ENCODE assay signal across 8 cellular contexts in the genomic region with DNA sequence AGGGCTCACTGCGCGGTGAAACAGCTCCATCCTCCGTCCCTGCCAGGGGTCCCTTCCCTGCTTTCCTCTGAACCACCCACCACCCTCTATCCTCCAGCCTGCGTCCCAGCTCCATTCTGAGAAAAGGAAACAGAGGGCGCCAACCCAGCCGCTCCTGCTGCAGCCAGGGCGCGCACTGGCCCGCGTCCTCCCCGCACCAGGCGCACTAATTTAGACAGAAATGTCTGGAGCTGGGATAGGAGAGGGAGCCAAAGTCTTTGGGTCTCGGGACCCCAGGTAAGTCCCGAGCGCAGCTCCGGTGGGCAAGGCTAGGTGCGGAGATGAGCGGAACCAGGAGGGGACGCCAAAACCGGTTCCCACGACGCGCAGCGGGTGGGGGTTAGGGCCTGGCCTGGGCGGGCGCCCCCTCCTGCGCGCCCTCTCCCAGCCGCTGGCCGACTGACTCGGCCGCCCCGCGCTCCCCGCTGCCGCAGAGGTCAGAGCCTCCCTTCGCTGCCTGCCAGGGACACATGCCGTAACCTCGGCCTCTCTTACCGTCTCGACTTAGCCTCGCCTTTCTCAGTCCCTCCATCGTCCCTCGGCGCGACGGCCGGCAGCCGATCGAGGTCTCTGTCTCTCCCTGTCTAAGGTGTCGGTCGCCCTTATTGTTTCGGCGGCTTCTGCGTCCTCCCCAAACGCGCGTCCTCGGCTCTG. TPM values are rescaled to one million over a fixed set of nuclear protein-coding genes. Genes with fewer than 3 reads are reported as not detected.
DNase-seq lines count a peak whose midpoint lies in the region; ATAC-seq and TF ChIP-seq lines count a peak whose summit lies in the region.

No MANE protein-coding gene starts in this region.

- no peak overlapping the region for H3K27ac ChIP-seq in MM.1S (ENCODE audit: low read length)

- H3K9me2 ChIP-seq in MM.1S (replicated peaks; ENCODE audit: insufficient read depth, low read length): no peaks in the 10 kb centered on the region

- no peaks in the 10 kb centered on the region for H3K79me2 ChIP-seq in MM.1S (ENCODE audit: low read length)

- ATAC-seq in left ventricle myocardium superior (peak; percentile 7), HG02870 (IDR thresholded peaks at IDR 0.05; ENCODE audit: unreplicated experiment) (no peak)

- intact Hi-C loops in activated T-helper 1 cell treated with anti-CD3 and anti-CD28 coated beads, Interleukin-12 subunit alpha, Interleukin-12 subunit beta, Interleukin-2, Interleukin-4 antibody, amounts not matched to agents 30 ng/mL and 10 ng/mL and 1 ng/mL, durations not matched to agents 14 hours and 24 hours and 36 hours (cut with micrococcal nuclease): loop anchor here (10.0 kb wide), 1 partner anchor 1849 kb away; a partner anchor contains a TSS
- intact Hi-C loops in left ventricle myocardium superior (cut with micrococcal nuclease): no loop called here
- intact Hi-C loops in posterior cingulate gyrus (cut with DNase I): no loop called here

- H4K20me1 ChIP-seq in MM.1S (ENCODE audit: insufficient read depth, low read length): no peaks in the 10 kb centered on the region

- DNase-seq in activated naive CD4-positive, alpha-beta T cell (lab: John Stamatoyannopoulos, UW): no peak
- DNase-seq in activated T-helper 1 cell treated with anti-CD3 and anti-CD28 coated beads, Interleukin-12 subunit alpha, Interleukin-12 subunit beta, Interleukin-2, Interleukin-4 antibody, amounts not matched to agents 30 ng/mL and 10 ng/mL and 1 ng/mL, durations not matched to agents 14 hours and 24 hours and 36 hours (ENCODE audit: low spot score): no peak
- DNase-seq in left ventricle myocardium superior: peak; percentile 38
- DNase-seq in posterior cingulate gyrus: peak in 7 of 10 donors; percentile 40 to 92 (median 53)
- DNase-seq in MM.1S: no peak
- no peak for DNase-seq in effector CD8-positive, alpha-beta T cell (lab: John Stamatoyannopoulos, UW)

- peaks cover 92% of the 10 kb centered on the region for H3K27me3 ChIP-seq in MM.1S (replicated peaks; ENCODE audit: insufficient read depth, low read length)

- no peak overlapping the region for H3K4me3 ChIP-seq in MM.1S (ENCODE audit: low read length)

- no peaks in the 10 kb centered on the region for H3F3A ChIP-seq in MM.1S (ENCODE audit: insufficient read depth, low read length)

- no peak overlapping the region for H3K27ac Mint-ChIP-seq in activated naive CD4-positive, alpha-beta T cell treated with anti-CD3 and anti-CD28 coated beads, Interleukin-2, amount 50 U/mL, for 24 hours
- peak overlapping the region; percentile 55 for H3K27ac Mint-ChIP-seq in activated T-helper 1 cell treated with anti-CD3 and anti-CD28 coated beads, Interleukin-12 subunit alpha, Interleukin-12 subunit beta, Interleukin-2, Interleukin-4 antibody, amounts not matched to agents 30 ng/mL and 10 ng/mL and 1 ng/mL, durations not matched to agents 14 hours and 24 hours and 36 hours

- no peak overlapping the region for H3K4me2 ChIP-seq in MM.1S (ENCODE audit: low read depth, low read length)

- H3K36me3 ChIP-seq in MM.1S (replicated peaks; ENCODE audit: insufficient read depth, low read length): no peaks in the 10 kb centered on the region

- no peaks in the 10 kb centered on the region for H3K9me3 ChIP-seq in MM.1S (replicated peaks; ENCODE audit: insufficient read depth, low read length)

- TF ChIP-seq CTCF in MM.1S (IDR thresholded peaks at IDR 0.05; ENCODE audit: low read length): no peak

- no peak overlapping the region for H2AFZ ChIP-seq in MM.1S (ENCODE audit: low read length)

- no peaks in the 10 kb centered on the region for H3K36me3 Mint-ChIP-seq in activated naive CD4-positive, alpha-beta T cell treated with anti-CD3 and anti-CD28 coated beads, Interleukin-2, amount 50 U/mL, for 24 hours
- peaks cover 2% of the 10 kb centered on the region for H3K36me3 Mint-ChIP-seq in activated T-helper 1 cell treated with anti-CD3 and anti-CD28 coated beads, Interleukin-12 subunit alpha, Interleukin-12 subunit beta, Interleukin-2, Interleukin-4 antibody, amounts not matched to agents 30 ng/mL and 10 ng/mL and 1 ng/mL, durations not matched to agents 14 hours and 24 hours and 36 hours (ENCODE audit: low read depth)

- H3K4me1 Mint-ChIP-seq in activated naive CD4-positive, alpha-beta T cell treated with anti-CD3 and anti-CD28 coated beads, Interleukin-2, amount 50 U/mL, for 24 hours: peaks cover 20% of the 10 kb centered on the region
- no peaks in the 10 kb centered on the region for H3K4me1 Mint-ChIP-seq in activated T-helper 1 cell treated with anti-CD3 and anti-CD28 coated beads, Interleukin-12 subunit alpha, Interleukin-12 subunit beta, Interleukin-2, Interleukin-4 antibody, amounts not matched to agents 30 ng/mL and 10 ng/mL and 1 ng/mL, durations not matched to agents 14 hours and 24 hours and 36 hours (ENCODE audit: low read depth)

- no peak overlapping the region for H3K9ac ChIP-seq in MM.1S (ENCODE audit: low read length)

- peaks cover 46% of the 10 kb centered on the region for H3K27me3 Mint-ChIP-seq in activated naive CD4-positive, alpha-beta T cell treated with anti-CD3 and anti-CD28 coated beads, Interleukin-2, amount 50 U/mL, for 24 hours
- peaks cover 73% of the 10 kb centered on the region for H3K27me3 Mint-ChIP-seq in activated T-helper 1 cell treated with anti-CD3 and anti-CD28 coated beads, Interleukin-12 subunit alpha, Interleukin-12 subunit beta, Interleukin-2, Interleukin-4 antibody, amounts not matched to agents 30 ng/mL and 10 ng/mL and 1 ng/mL, durations not matched to agents 14 hours and 24 hours and 36 hours (ENCODE audit: insufficient read depth)

- peak overlapping the region; percentile 85 for H3K4me3 Mint-ChIP-seq in activated naive CD4-positive, alpha-beta T cell treated with anti-CD3 and anti-CD28 coated beads, Interleukin-2, amount 50 U/mL, for 24 hours
- peak overlapping the region; percentile 68 for H3K4me3 Mint-ChIP-seq in activated T-helper 1 cell treated with anti-CD3 and anti-CD28 coated beads, Interleukin-12 subunit alpha, Interleukin-12 subunit beta, Interleukin-2, Interleukin-4 antibody, amounts not matched to agents 30 ng/mL and 10 ng/mL and 1 ng/mL, durations not matched to agents 14 hours and 24 hours and 36 hours

- H3K9me3 Mint-ChIP-seq in activated naive CD4-positive, alpha-beta T cell treated with anti-CD3 and anti-CD28 coated beads, Interleukin-2, amount 50 U/mL, for 24 hours: no peaks in the 10 kb centered on the region
- no peaks in the 10 kb centered on the region for H3K9me3 Mint-ChIP-seq in activated T-helper 1 cell treated with anti-CD3 and anti-CD28 coated beads, Interleukin-12 subunit alpha, Interleukin-12 subunit beta, Interleukin-2, Interleukin-4 antibody, amounts not matched to agents 30 ng/mL and 10 ng/mL and 1 ng/mL, durations not matched to agents 14 hours and 24 hours and 36 hours

- H3K4me1 ChIP-seq in MM.1S (ENCODE audit: low read length): no peaks in the 10 kb centered on the region

RNA-seq across cellular contexts. Expression of a gene that starts 2.0 kb away (rescaled TPM):
- total RNA-seq in activated T-helper 1 cell treated with anti-CD3 and anti-CD28 coated beads, Interleukin-12 subunit alpha, Interleukin-12 subunit beta, Interleukin-2, Interleukin-4 antibody, amounts not matched to agents 30 ng/mL and 10 ng/mL and 1 ng/mL, durations not matched to agents 14 hours and 24 hours and 36 hours: 1.8 and 1.9 TPM in 2 replicates
- total RNA-seq in left ventricle myocardium superior: 9.9 TPM

RNA-seq across cellular contexts. Expression of a gene that starts 24.0 kb away (rescaled TPM):
- total RNA-seq in activated T-helper 1 cell treated with anti-CD3 and anti-CD28 coated beads, Interleukin-12 subunit alpha, Interleukin-12 subunit beta, Interleukin-2, Interleukin-4 antibody, amounts not matched to agents 30 ng/mL and 10 ng/mL and 1 ng/mL, durations not matched to agents 14 hours and 24 hours and 36 hours: 22.0 and 22.8 TPM in 2 replicates
- 45.0 TPM for total RNA-seq in left ventricle myocardium superior

Comparison
In these comparisons a context has a peak if more than half of its experiments do, and no peak if none do; other contexts are left out.
1. DNase-seq: peak in left ventricle myocardium superior (single experiment) and posterior cingulate gyrus (7 of 10); none in activated naive CD4-positive, alpha-beta T cell (0 of 4), activated T-helper 1 cell treated with anti-CD3 and anti-CD28 coated beads, Interleukin-12 subunit alpha, Interleukin-12 subunit beta, Interleukin-2, Interleukin-4 antibody, amounts not matched to agents 30 ng/mL and 10 ng/mL and 1 ng/mL, durations not matched to agents 14 hours and 24 hours and 36 hours (single experiment), MM.1S (single experiment) and effector CD8-positive, alpha-beta T cell (single experiment).